Comparison of ENCODE assay signal across 22 cellular contexts in genomic region chr12:100799770-100800169, GRCh38. TPM values are rescaled to one million over a fixed set of nuclear protein-coding genes. Genes with fewer than 3 reads are reported as not detected.
DNase-seq lines count a peak whose midpoint lies in the region; ATAC-seq and TF ChIP-seq lines count a peak whose summit lies in the region.
"Had no signal": no experiment of that assay in that cellular context is flagged by ENCODE, and none has a peak within 500 bp of the region (broad histone marks: within the 10 kb centered on the region; RNA-seq: fewer than 3 reads in every experiment).

No MANE protein-coding gene starts in this region.

- H2BK5ac ChIP-seq in trophoblast cell (ENCODE audit: low read depth, low read length, poor library complexity), result no peak overlapping the region

- H3K9ac ChIP-seq in trophoblast cell (ENCODE audit: low read length), result no peak overlapping the region
- H3K9ac ChIP-seq: neural progenitor cell had no signal

- no peak for ATAC-seq in HG03378 (IDR thresholded peaks at IDR 0.05; ENCODE audit: unreplicated experiment)
- ATAC-seq: heart right ventricle; stimulated activated naive CD8-positive, alpha-beta T cell treated with anti-CD3 and anti-CD28 coated beads, Interleukin-15, Interleukin-2, amounts not matched to agents 100 U/mL and 50 U/mL, for 24 hours; T-helper 17 cell had no signal

- H3K27ac ChIP-seq in trophoblast cell (ENCODE audit: low read depth, low read length), result no peak overlapping the region
- H3K27ac ChIP-seq: colonic mucosa, heart right ventricle, neural progenitor cell had no signal

- H3K79me2 ChIP-seq in trophoblast cell (ENCODE audit: control insufficient read depth, insufficient read depth, low read length, poor library complexity), result peaks cover 1% of the 10 kb centered on the region

- H3K4me1 ChIP-seq in trophoblast cell (ENCODE audit: control insufficient read depth in 1 of 2, insufficient read depth in 2 of 2, low read length in 2 of 2), result peaks cover 8 to 13% of the 10 kb centered on the region in 2 experiments
- H3K4me1 ChIP-seq: colonic mucosa, heart right ventricle had no signal

- H3K18ac ChIP-seq in trophoblast cell (ENCODE audit: low read length), result no peak overlapping the region

- peak overlapping the region; percentile 32 for H4K91ac ChIP-seq in trophoblast cell (ENCODE audit: low read depth, low read length)

- H4K8ac ChIP-seq in trophoblast cell (ENCODE audit: low read depth, low read length), result no peak overlapping the region

- peak overlapping the region; percentile 41 for H2BK120ac ChIP-seq in trophoblast cell (ENCODE audit: insufficient read depth, low read length, poor library complexity)

- no peak overlapping the region for H2AK5ac ChIP-seq in trophoblast cell (ENCODE audit: low read length)

- no peak overlapping the region for H2AFZ ChIP-seq in trophoblast cell (ENCODE audit: insufficient read depth, low read length, poor library complexity)
- H2AFZ ChIP-seq: neural progenitor cell had no signal

- H3K4me3 ChIP-seq in foreskin fibroblast (ENCODE audit: low read depth in 1 of 2, low read length in 2 of 2) (no peak overlapping the region), trophoblast cell (ENCODE audit: low read depth, low read length) (no peak overlapping the region)
- H3K4me3 ChIP-seq: colonic mucosa, heart right ventricle, neural progenitor cell had no signal

- no peaks in the 10 kb centered on the region for H3K9me3 ChIP-seq in trophoblast cell (ENCODE audit: insufficient read depth, low read depth, low read length)
- H3K9me3 ChIP-seq: colonic mucosa had no signal

- no peaks in the 10 kb centered on the region for H3K36me3 ChIP-seq in trophoblast cell (ENCODE audit: control insufficient read depth in 1 of 2, insufficient read depth in 2 of 2, low read length in 2 of 2)
- H3K36me3 ChIP-seq: colonic mucosa, heart right ventricle, neural progenitor cell had no signal

- H3K4me2 ChIP-seq in trophoblast cell (ENCODE audit: low read length), result no peak overlapping the region
- H3K4me2 ChIP-seq: neural progenitor cell had no signal

- WGBS in trophoblast cell (ENCODE audit: extremely low coverage, insufficient coverage, insufficient read length), result no CpG with 5 or more reads among the region's 2 CpGs

- no peak overlapping the region for H3K14ac ChIP-seq in trophoblast cell (ENCODE audit: low read length)

- no peak overlapping the region for H4K12ac ChIP-seq in trophoblast cell (ENCODE audit: low read depth, low read length)

- TF ChIP-seq CTCF in foreskin fibroblast (IDR thresholded peaks at IDR 0.05; ENCODE audit: low read depth, low read length), result no peak

- H2BK12ac ChIP-seq in trophoblast cell (ENCODE audit: low read length), result peak overlapping the region; percentile 27

- no peak overlapping the region for H3K23ac ChIP-seq in trophoblast cell (ENCODE audit: low read length)

- DNase-seq in ELR (ENCODE audit: low read depth), result peak; percentile 79
- DNase-seq in amygdala (lab: John Stamatoyannopoulos, UW), result peak in 34 of 56 donors; percentile 2 to 73 (median 30)
- DNase-seq in foreskin fibroblast, result peak; percentile 36 to 40
- DNase-seq in trophoblast cell, result peak in 1 of 2 donors; percentile 28
- no peak for DNase-seq in activated CD4-positive, alpha-beta T cell treated with anti-CD3 and anti-CD28 coated beads, Interleukin-2, amount 50 U/mL, for 1 hour
- DNase-seq in NCI-H1436 treated with DMSO at 0.1 percent for 48 hours (lab: John Stamatoyannopoulos, UW), result no peak
- no peak for DNase-seq in retina
- DNase-seq: activated CD4-positive, CD25-positive, alpha-beta regulatory T cell; activated effector memory CD4-positive, alpha-beta T cell treated with anti-CD3 and anti-CD28 coated beads, Interleukin-2, amount 50 U/mL, for 16 hours; amniotic stem cell; colonic mucosa; heart right ventricle; HFFc6; islet precursor cell; NCI-H187; NCI-H345; SIG-M5; stimulated activated CD4-positive, alpha-beta T cell treated with anti-CD3 and anti-CD28 coated beads, Interleukin-15, amount 100 ng/mL, for 24 hours; stimulated activated naive CD8-positive, alpha-beta T cell treated with anti-CD3 and anti-CD28 coated beads, Interleukin-15, Interleukin-2, amounts not matched to agents 100 U/mL and 50 U/mL, for 24 hours; T-helper 17 cell had no signal

- no peak overlapping the region for H3K4ac ChIP-seq in trophoblast cell (ENCODE audit: low read depth, low read length)

- peaks cover 13% of the 10 kb centered on the region for H3K79me1 ChIP-seq in trophoblast cell (ENCODE audit: low read length)

- no peaks in the 10 kb centered on the region for H3K27me3 ChIP-seq in trophoblast cell (ENCODE audit: insufficient read depth, low read length)
- H3K27me3 ChIP-seq: colonic mucosa, neural progenitor cell had no signal

RNA-seq across cellular contexts. Expression of gene ANO4, which starts 5.2 kb away (rescaled TPM):
- 12.2 and 12.4 TPM in 2 replicates for polyA plus RNA-seq in trophoblast cell (2013)

Comparison
In these comparisons a context has a peak if more than half of its experiments do, and no peak if none do; other contexts are left out.
1. DNase-seq: peak in ELR (single experiment), amygdala (34 of 56) and foreskin fibroblast (2 of 2); none in activated CD4-positive, alpha-beta T cell treated with anti-CD3 and anti-CD28 coated beads, Interleukin-2, amount 50 U/mL, for 1 hour (single experiment), NCI-H1436 treated with DMSO at 0.1 percent for 48 hours (single experiment) and retina (single experiment).